Comparison of ENCODE assay signal across 8 cellular contexts in genomic region chr11:63670077-63670737, GRCh38. TPM values are rescaled to one million over a fixed set of nuclear protein-coding genes. Genes with fewer than 3 reads are reported as not detected.
DNase-seq lines count a peak whose midpoint lies in the region; ATAC-seq and TF ChIP-seq lines count a peak whose summit lies in the region.

No MANE protein-coding gene starts in this region.

- ATAC-seq in activated T-helper 17 cell treated with anti-CD3 and anti-CD28 coated beads, Interleukin-2, amount 50 U/mL, for 72 hours (replicated peaks) = no peak

- H3K9me3 ChIP-seq in HEK293 (ENCODE audit: control insufficient read depth, insufficient read depth, low read depth, low read length) (no peaks in the 10 kb centered on the region), iPS-18a (ENCODE audit: control insufficient read depth, low read depth, low read length) (no peaks in the 10 kb centered on the region)

- peak overlapping the region; percentile 58 for H3K9ac ChIP-seq in iPS-18a (ENCODE audit: low read length)

- no peaks in the 10 kb centered on the region for H3K9me3 Mint-ChIP-seq in activated T-helper 17 cell treated with anti-CD3 and anti-CD28 coated beads, Interleukin-2, amount 50 U/mL, for 72 hours

- no peaks in the 10 kb centered on the region for H3K36me3 ChIP-seq in HEK293 (ENCODE audit: control insufficient read depth in 2 of 2, insufficient read depth in 1 of 2, low read length in 2 of 2)
- H3K36me3 ChIP-seq in iPS-18a (ENCODE audit: control insufficient read depth, low read depth, low read length) = no peaks in the 10 kb centered on the region

- CTCF ChIA-PET in HEK293 (lab: Yijun Ruan, JAX) = interaction anchor here (0.6 to 1.9 kb wide), 5 partner anchors 9 to 1136 kb away, joined by 3 to 7 read pairs (median 4); no protein-coding TSS in a partner anchor

- peak overlapping the region; percentile 19; the same call in 1 of the 2 replicates for H3K27ac ChIP-seq in HEK293 (ENCODE audit: extremely low read depth, low read depth, low read length)
- no peak overlapping the region for H3K27ac ChIP-seq in iPS-18a (ENCODE audit: low read length)

- peaks cover 22% of the 10 kb centered on the region for H3K4me1 Mint-ChIP-seq in activated T-helper 17 cell treated with anti-CD3 and anti-CD28 coated beads, Interleukin-2, amount 50 U/mL, for 72 hours

- H3K27ac Mint-ChIP-seq in activated T-helper 17 cell treated with anti-CD3 and anti-CD28 coated beads, Interleukin-2, amount 50 U/mL, for 72 hours = peak overlapping the region; percentile 24

- H3K27me3 Mint-ChIP-seq in activated T-helper 17 cell treated with anti-CD3 and anti-CD28 coated beads, Interleukin-2, amount 50 U/mL, for 72 hours = no peaks in the 10 kb centered on the region

- peak overlapping the region; percentile 76 for H3K4me3 ChIP-seq in AG09309 (ENCODE audit: control insufficient read depth, low read depth, low read length)
- peak overlapping the region; percentile 47 for H3K4me3 ChIP-seq in HEK293 (ENCODE audit: low read depth, low read length)
- H3K4me3 ChIP-seq in iPS-18a (ENCODE audit: low read length) = peak overlapping the region; percentile 65

- no peak for DNase-seq in AG09309 (ENCODE audit: low read depth)
- DNase-seq in stromal cell of bone marrow (ENCODE audit: low read depth) = peak; percentile 50
- no peak for DNase-seq in stimulated activated CD4-positive, alpha-beta T cell treated with anti-CD3 and anti-CD28 coated beads, Interleukin-12 subunit alpha, Interleukin-12 subunit beta, amount 100 ng/mL, for 4 hours
- no peak for DNase-seq in ecto neural progenitor cell (ENCODE audit: low spot score)
- DNase-seq in NCI-H1436 (lab: John Stamatoyannopoulos, UW) = no peak

- no peaks in the 10 kb centered on the region for H3K4me1 ChIP-seq in HEK293 (ENCODE audit: control insufficient read depth, insufficient read depth, low read length)
- peaks cover 7% of the 10 kb centered on the region for H3K4me1 ChIP-seq in iPS-18a (ENCODE audit: control insufficient read depth, low read depth, low read length)

- H3K27me3 ChIP-seq in iPS-18a (ENCODE audit: control insufficient read depth, insufficient read depth, low read length) = peaks cover 14% of the 10 kb centered on the region

- peaks cover 21% of the 10 kb centered on the region for H3K36me3 Mint-ChIP-seq in activated T-helper 17 cell treated with anti-CD3 and anti-CD28 coated beads, Interleukin-2, amount 50 U/mL, for 72 hours (ENCODE audit: low read depth)

- TF ChIP-seq CTCF in AG09309 (IDR thresholded peaks at IDR 0.05; ENCODE audit: control insufficient read depth, insufficient read depth, low read depth, low read length, missing control alignments) (no peak), HEK293 (tag by site-specific recombination; IDR thresholded peaks at IDR 0.05) (no peak)

- peak overlapping the region; percentile 77 for H3K4me3 Mint-ChIP-seq in activated T-helper 17 cell treated with anti-CD3 and anti-CD28 coated beads, Interleukin-2, amount 50 U/mL, for 72 hours

- POLR2A ChIA-PET in HEK293 (lab: Yijun Ruan, JAX) = interaction anchor here (1.4 to 2.4 kb wide), 3 partner anchors 12 to 17 kb away, joined by 3 to 31 read pairs (median 6); partner anchors contain the start of gene RTN3

TF ChIP-seq in HEK293, 187 proteins besides CTCF, POLR2A, EP300 and RAD21:
- TF ChIP-seq ZBTB26 (tag by site-specific recombination; optimal IDR thresholded peaks at IDR 0.05) = no peak
- TF ChIP-seq ZNF449 (tag by site-specific recombination; IDR thresholded peaks at IDR 0.05) = no peak
- 0 out of 2 replicates have a peak, but pooled peaks have one; percentile 12 for TF ChIP-seq SCRT2 (tag by site-specific recombination; IDR thresholded peaks at IDR 0.05)
- no peak for TF ChIP-seq MEIS1 (CRISPR knock-in tag; IDR thresholded peaks at IDR 0.05; ENCODE audit: borderline replicate concordance)
- TF ChIP-seq SETDB1 (IDR thresholded peaks at IDR 0.05; ENCODE audit: insufficient read length, low read length) = no peak
- no peak for TF ChIP-seq ZBTB48 (tag by site-specific recombination; IDR thresholded peaks at IDR 0.05)

RNA-seq across cellular contexts. Expression of gene ATL3, which starts 1.0 kb away (rescaled TPM):
- total RNA-seq in activated T-helper 17 cell treated with anti-CD3 and anti-CD28 coated beads, Interleukin-2, amount 50 U/mL, for 72 hours = 10 to 100 TPM; 31.1 to 33.3 TPM

RNA-seq across cellular contexts. Expression of gene RTN3, which starts 11.1 kb away (rescaled TPM):
- total RNA-seq in activated T-helper 17 cell treated with anti-CD3 and anti-CD28 coated beads, Interleukin-2, amount 50 U/mL, for 72 hours = 10 to 100 TPM; 53.2 to 59.3 TPM

RNA-seq across cellular contexts. Expression of gene PLAAT3, which starts 56.0 kb away (rescaled TPM):
- 1 to 10 TPM; 5.4 to 7.6 TPM for total RNA-seq in activated T-helper 17 cell treated with anti-CD3 and anti-CD28 coated beads, Interleukin-2, amount 50 U/mL, for 72 hours
